Comparison of ENCODE assay signal across 3 cellular contexts in the genomic region with DNA sequence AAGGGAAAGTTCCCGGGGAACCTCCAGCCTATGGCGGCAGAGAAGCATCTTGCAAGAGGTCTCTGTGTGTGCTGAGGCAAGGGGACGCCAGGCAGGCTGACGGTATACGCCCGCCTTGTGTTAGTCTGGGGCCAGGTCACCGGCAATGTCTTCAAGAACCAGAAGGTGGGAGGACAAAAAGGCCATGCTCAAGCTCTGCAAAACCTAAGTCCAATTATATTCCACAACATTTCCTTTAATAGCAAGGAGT.
TF ChIP-seq lines count a peak whose summit lies in the region.

No MANE protein-coding gene starts in this region.

TF ChIP-seq in A549, 52 proteins besides CTCF, POLR2A, EP300 and RAD21:
- TF ChIP-seq KDM5A (IDR thresholded peaks at IDR 0.05), result peak; percentile 63
- TF ChIP-seq, protein P1, sequence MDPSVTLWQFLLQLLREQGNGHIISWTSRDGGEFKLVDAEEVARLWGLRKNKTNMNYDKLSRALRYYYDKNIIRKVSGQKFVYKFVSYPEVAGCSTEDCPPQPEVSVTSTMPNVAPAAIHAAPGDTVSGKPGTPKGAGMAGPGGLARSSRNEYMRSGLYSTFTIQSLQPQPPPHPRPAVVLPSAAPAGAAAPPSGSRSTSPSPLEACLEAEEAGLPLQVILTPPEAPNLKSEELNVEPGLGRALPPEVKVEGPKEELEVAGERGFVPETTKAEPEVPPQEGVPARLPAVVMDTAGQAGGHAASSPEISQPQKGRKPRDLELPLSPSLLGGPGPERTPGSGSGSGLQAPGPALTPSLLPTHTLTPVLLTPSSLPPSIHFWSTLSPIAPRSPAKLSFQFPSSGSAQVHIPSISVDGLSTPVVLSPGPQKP (IDR thresholded peaks at IDR 0.05; ENCODE audit: low read depth, low read length), result no peak

TF ChIP-seq in GM23338, 12 proteins besides CTCF, POLR2A, EP300 and RAD21 (continues in another document):
- TF ChIP-seq ZNF462 (CRISPR knock-in tag; IDR thresholded peaks at IDR 0.05), result no peak
- no peak for TF ChIP-seq EZH2 (IDR thresholded peaks at IDR 0.05; ENCODE audit: low read depth, unreplicated experiment)
- TF ChIP-seq ZNF114 (CRISPR knock-in tag; IDR thresholded peaks at IDR 0.05), result no peak
- no peak for TF ChIP-seq EZH2phosphoT487 (IDR thresholded peaks at IDR 0.05; ENCODE audit: unreplicated experiment)
- TF ChIP-seq, protein P2, sequence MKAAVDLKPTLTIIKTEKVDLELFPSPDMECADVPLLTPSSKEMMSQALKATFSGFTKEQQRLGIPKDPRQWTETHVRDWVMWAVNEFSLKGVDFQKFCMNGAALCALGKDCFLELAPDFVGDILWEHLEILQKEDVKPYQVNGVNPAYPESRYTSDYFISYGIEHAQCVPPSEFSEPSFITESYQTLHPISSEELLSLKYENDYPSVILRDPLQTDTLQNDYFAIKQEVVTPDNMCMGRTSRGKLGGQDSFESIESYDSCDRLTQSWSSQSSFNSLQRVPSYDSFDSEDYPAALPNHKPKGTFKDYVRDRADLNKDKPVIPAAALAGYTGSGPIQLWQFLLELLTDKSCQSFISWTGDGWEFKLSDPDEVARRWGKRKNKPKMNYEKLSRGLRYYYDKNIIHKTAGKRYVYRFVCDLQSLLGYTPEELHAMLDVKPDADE (IDR thresholded peaks at IDR 0.05), result no peak
- no peak; the same call in 1 of the 2 replicates for TF ChIP-seq POLR2AphosphoS5 (IDR thresholded peaks at IDR 0.05; ENCODE audit: low read depth)
- no peak for TF ChIP-seq ZNF331 (CRISPR knock-in tag; IDR thresholded peaks at IDR 0.05; ENCODE audit: low read depth)
- no peak for TF ChIP-seq CREB1 (CRISPR knock-in tag; IDR thresholded peaks at IDR 0.05; ENCODE audit: low read depth)
- no peak for TF ChIP-seq NANOG (IDR thresholded peaks at IDR 0.05; ENCODE audit: borderline replicate concordance)

TF ChIP-seq in liver, 16 proteins besides CTCF, POLR2A, EP300 and RAD21:
- TF ChIP-seq, protein P3, sequence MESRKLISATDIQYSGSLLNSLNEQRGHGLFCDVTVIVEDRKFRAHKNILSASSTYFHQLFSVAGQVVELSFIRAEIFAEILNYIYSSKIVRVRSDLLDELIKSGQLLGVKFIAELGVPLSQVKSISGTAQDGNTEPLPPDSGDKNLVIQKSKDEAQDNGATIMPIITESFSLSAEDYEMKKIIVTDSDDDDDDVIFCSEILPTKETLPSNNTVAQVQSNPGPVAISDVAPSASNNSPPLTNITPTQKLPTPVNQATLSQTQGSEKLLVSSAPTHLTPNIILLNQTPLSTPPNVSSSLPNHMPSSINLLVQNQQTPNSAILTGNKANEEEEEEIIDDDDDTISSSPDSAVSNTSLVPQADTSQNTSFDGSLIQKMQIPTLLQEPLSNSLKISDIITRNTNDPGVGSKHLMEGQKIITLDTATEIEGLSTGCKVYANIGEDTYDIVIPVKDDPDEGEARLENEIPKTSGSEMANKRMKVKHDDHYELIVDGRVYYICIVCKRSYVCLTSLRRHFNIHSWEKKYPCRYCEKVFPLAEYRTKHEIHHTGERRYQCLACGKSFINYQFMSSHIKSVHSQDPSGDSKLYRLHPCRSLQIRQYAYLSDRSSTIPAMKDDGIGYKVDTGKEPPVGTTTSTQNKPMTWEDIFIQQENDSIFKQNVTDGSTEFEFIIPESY (IDR thresholded peaks at IDR 0.05), result no peak
- TF ChIP-seq TAF1 (conservative IDR thresholded peaks at IDR 0.05) (no peak), MAX (IDR thresholded peaks at IDR 0.05) (no peak), YY1 (IDR thresholded peaks at IDR 0.05) (no peak), EGR1 (IDR thresholded peaks at IDR 0.05; ENCODE audit: low read depth in 2 of 2) (no peak), SP1 (IDR thresholded peaks at IDR 0.05) (no peak), JUND (IDR thresholded peaks at IDR 0.05) (no peak), RXRA (IDR thresholded peaks at IDR 0.05) (no peak), HNF4G (IDR thresholded peaks at IDR 0.05) (no peak), FOXA1 (IDR thresholded peaks at IDR 0.05) (no peak), NR2F2 (IDR thresholded peaks at IDR 0.05) (no peak), ATF3 (IDR thresholded peaks at IDR 0.05) (no peak), HNF4A (conservative IDR thresholded peaks at IDR 0.05) (no peak), FOXA2 (IDR thresholded peaks at IDR 0.05) (no peak), GABPA (IDR thresholded peaks at IDR 0.05 in 1 of 2, conservative IDR thresholded peaks at IDR 0.05 in 1 of 2) (no peak)
- TF ChIP-seq, protein P4, sequence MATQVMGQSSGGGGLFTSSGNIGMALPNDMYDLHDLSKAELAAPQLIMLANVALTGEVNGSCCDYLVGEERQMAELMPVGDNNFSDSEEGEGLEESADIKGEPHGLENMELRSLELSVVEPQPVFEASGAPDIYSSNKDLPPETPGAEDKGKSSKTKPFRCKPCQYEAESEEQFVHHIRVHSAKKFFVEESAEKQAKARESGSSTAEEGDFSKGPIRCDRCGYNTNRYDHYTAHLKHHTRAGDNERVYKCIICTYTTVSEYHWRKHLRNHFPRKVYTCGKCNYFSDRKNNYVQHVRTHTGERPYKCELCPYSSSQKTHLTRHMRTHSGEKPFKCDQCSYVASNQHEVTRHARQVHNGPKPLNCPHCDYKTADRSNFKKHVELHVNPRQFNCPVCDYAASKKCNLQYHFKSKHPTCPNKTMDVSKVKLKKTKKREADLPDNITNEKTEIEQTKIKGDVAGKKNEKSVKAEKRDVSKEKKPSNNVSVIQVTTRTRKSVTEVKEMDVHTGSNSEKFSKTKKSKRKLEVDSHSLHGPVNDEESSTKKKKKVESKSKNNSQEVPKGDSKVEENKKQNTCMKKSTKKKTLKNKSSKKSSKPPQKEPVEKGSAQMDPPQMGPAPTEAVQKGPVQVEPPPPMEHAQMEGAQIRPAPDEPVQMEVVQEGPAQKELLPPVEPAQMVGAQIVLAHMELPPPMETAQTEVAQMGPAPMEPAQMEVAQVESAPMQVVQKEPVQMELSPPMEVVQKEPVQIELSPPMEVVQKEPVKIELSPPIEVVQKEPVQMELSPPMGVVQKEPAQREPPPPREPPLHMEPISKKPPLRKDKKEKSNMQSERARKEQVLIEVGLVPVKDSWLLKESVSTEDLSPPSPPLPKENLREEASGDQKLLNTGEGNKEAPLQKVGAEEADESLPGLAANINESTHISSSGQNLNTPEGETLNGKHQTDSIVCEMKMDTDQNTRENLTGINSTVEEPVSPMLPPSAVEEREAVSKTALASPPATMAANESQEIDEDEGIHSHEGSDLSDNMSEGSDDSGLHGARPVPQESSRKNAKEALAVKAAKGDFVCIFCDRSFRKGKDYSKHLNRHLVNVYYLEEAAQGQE (IDR thresholded peaks at IDR 0.05), result no peak
